8 cellular contexts compared by ENCODE assay signal in genomic region chr4:151407466-151408379, GRCh38. TPM values are rescaled to one million over a fixed set of nuclear protein-coding genes. Genes with fewer than 3 reads are reported as not detected.
DNase-seq lines count a peak whose midpoint lies in the region; ATAC-seq and TF ChIP-seq lines count a peak whose summit lies in the region.

No MANE protein-coding gene starts in this region.

- H3K27me3 ChIP-seq in esophagus squamous epithelium (no peaks in the 10 kb centered on the region), neural cell (ENCODE audit: insufficient read depth, low read depth, low read length) (peaks cover 33% of the 10 kb centered on the region)

- peak overlapping the region; percentile 65 to 76 (median 71) for H3K4me3 ChIP-seq in esophagus squamous epithelium
- H3K4me3 ChIP-seq in neural cell (ENCODE audit: low read length), result peak overlapping the region; percentile 66

- DNase-seq in D341Med (ENCODE audit: low spot score), result peak; percentile 34
- DNase-seq in activated CD4-positive, alpha-beta T cell treated with anti-CD3 and anti-CD28 coated beads for 48 hours, result peak; percentile 43
- DNase-seq in esophagus squamous epithelium (lab: John Stamatoyannopoulos, UW), result peak; percentile 4
- DNase-seq in NCI-H774 (lab: John Stamatoyannopoulos, UW), result no peak
- no peak for DNase-seq in inferior parietal cortex (ENCODE audit: extremely low spot score)

- no peaks in the 10 kb centered on the region for H4K20me1 ChIP-seq in neural cell (ENCODE audit: insufficient read depth)

- no peak overlapping the region for H3K4me2 ChIP-seq in neural cell (ENCODE audit: low read length)

- no peak for TF ChIP-seq RAD21 in neural cell (conservative IDR thresholded peaks at IDR 0.05)

- ATAC-seq in GM19468 (IDR thresholded peaks at IDR 0.05; ENCODE audit: extremely low read depth, unreplicated experiment) (peak; percentile 76), HG03520 (IDR thresholded peaks at IDR 0.05; ENCODE audit: unreplicated experiment) (peak; percentile 69)

- no peak overlapping the region for H2AFZ ChIP-seq in neural cell (ENCODE audit: low read depth, low read length)

- H3K9me2 ChIP-seq in neural cell (ENCODE audit: insufficient read depth, low read length), result no peaks in the 10 kb centered on the region

- TF ChIP-seq EP300 in neural cell (conservative IDR thresholded peaks at IDR 0.05; ENCODE audit: poor library complexity, severe bottlenecking), result no peak

- H3K79me2 ChIP-seq in neural cell (replicated peaks; ENCODE audit: insufficient read depth, low read length), result no peaks in the 10 kb centered on the region

- H3K36me3 ChIP-seq in esophagus squamous epithelium (no peaks in the 10 kb centered on the region), neural cell (ENCODE audit: insufficient read depth, low read length) (no peaks in the 10 kb centered on the region)

- no peaks in the 10 kb centered on the region for H3F3A ChIP-seq in neural cell (ENCODE audit: insufficient read depth, low read length, poor library complexity, severe bottlenecking)

- TF ChIP-seq CTCF in esophagus squamous epithelium (IDR thresholded peaks at IDR 0.05), result peak in 4 of 6 experiments; percentile 6 to 55 (median 39)
- TF ChIP-seq CTCF in neural cell (IDR thresholded peaks at IDR 0.05; ENCODE audit: poor library complexity, severe bottlenecking), result no peak

- intact Hi-C loops in esophagus squamous epithelium (cut with DNase I), result no loop called here

- H3K9ac ChIP-seq in neural cell (ENCODE audit: low read length), result no peak overlapping the region

- H3K27ac ChIP-seq in esophagus squamous epithelium (peak overlapping the region; percentile 92 to 96 (median 93)), neural cell (ENCODE audit: low read length) (no peak overlapping the region)

- WGBS in esophagus squamous epithelium, 2 donors, result 13 to 22% methylated on average over 13 to 15 of the region's 29 CpGs

- TF ChIP-seq POLR2A in esophagus squamous epithelium (IDR thresholded peaks at IDR 0.05), result no peak

- no peaks in the 10 kb centered on the region for H3K9me3 ChIP-seq in esophagus squamous epithelium
- H3K9me3 ChIP-seq in neural cell (ENCODE audit: low read length), result no peaks in the 10 kb centered on the region

- peaks cover 12 to 34% (median 14%) of the 10 kb centered on the region in 3 donors for H3K4me1 ChIP-seq in esophagus squamous epithelium

TF ChIP-seq in neural cell, 6 proteins besides CTCF, POLR2A, EP300 and RAD21:
- TF ChIP-seq SMC3 (conservative IDR thresholded peaks at IDR 0.05; ENCODE audit: poor library complexity), result no peak
- TF ChIP-seq EZH2 (IDR thresholded peaks at IDR 0.05; ENCODE audit: borderline replicate concordance, insufficient read depth, low read length, poor library complexity, severe bottlenecking), result no peak

RNA-seq across cellular contexts. Expression of gene FHIP1A, which starts 1.3 kb away (rescaled TPM):
- total RNA-seq in esophagus squamous epithelium, result 10 to 100 TPM; 23.4 to 66.2 (median 34.5) TPM
- polyA plus RNA-seq in neural cell, result not detected in 2 replicates
- polyA minus RNA-seq in neural cell, result 0.24 and 0.35 TPM in 2 replicates

Comparison
In these comparisons a context has a peak if more than half of its experiments do, and no peak if none do; other contexts are left out.
1. DNase-seq: peak in D341Med (single experiment), activated CD4-positive, alpha-beta T cell treated with anti-CD3 and anti-CD28 coated beads for 48 hours (single experiment) and esophagus squamous epithelium (single experiment); none in NCI-H774 (single experiment) and inferior parietal cortex (single experiment).